Comparison of ENCODE assay signal across 8 cellular contexts in the genomic region with DNA sequence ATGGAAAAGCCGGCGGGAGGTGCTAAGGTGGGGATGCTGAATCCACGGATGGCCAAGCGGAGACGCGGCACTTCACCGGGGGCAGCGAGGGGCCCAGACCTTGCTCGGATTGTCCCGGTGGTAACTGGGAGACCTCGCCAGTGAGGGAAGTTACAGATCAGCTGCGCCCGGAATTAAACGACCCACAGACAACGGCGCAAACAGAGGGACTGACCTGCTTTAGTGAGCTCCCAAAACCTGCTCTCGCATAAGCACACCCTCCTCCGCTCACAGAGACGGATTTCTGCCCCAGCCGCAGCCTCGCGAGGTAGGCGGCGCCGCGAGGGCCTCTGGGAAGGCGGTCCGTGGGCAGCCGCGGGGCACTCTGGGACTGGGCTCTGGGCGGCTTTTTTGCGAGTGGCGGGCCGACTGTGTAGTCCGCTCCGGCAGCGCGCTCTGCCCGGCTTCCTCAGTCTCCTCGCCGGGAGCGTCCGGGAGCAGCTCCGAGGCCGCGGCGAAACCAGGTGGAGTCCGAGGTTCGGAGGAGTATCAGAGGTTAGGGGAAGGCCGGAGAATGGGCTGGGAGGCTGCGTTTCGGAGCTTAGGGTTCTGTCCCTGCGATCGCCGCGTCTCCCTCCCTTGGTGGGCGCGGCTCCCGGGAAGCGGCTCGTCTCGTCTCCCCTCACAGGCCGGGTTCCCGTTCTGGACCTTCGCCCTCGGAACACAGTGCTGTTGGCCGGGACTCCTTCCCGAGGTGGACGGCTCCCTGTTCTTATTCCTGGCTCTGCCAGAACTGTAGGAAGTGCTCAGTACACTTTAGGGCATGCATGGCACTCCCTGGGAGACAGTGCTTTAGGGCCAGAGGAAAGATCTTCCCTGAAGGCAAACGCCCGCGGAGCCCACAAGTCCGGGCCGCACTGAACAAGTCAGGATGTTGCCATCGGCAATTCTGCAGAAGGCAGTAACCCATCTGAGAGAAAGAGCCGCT. TPM values are rescaled to one million over a fixed set of nuclear protein-coding genes. Genes with fewer than 3 reads are reported as not detected.
DNase-seq lines count a peak whose midpoint lies in the region; ATAC-seq and TF ChIP-seq lines count a peak whose summit lies in the region.

A gene with protein sequence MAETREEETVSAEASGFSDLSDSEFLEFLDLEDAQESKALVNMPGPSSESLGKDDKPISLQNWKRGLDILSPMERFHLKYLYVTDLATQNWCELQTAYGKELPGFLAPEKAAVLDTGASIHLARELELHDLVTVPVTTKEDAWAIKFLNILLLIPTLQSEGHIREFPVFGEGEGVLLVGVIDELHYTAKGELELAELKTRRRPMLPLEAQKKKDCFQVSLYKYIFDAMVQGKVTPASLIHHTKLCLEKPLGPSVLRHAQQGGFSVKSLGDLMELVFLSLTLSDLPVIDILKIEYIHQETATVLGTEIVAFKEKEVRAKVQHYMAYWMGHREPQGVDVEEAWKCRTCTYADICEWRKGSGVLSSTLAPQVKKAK (plus strand): TSS at position 393 of the 967 bp plus-strand sequence. CDS start 5,778 bp downstream, outside the sequence.

- H3K27ac Mint-ChIP-seq in activated CD4-positive, alpha-beta memory T cell treated with anti-CD3 and anti-CD28 coated beads for 36 hours = peak within 1 kb of the TSS; percentile 78

- intact Hi-C loops in A673 (cut with micrococcal nuclease; ENCODE audit: unreplicated experiment) = no loop called here
- intact Hi-C loops in activated CD4-positive, alpha-beta memory T cell treated with anti-CD3 and anti-CD28 coated beads for 36 hours (cut with micrococcal nuclease) = loop anchor here (1.0 to 2.0 kb wide), 3 partner anchors 23 to 57 kb away; partner anchors contain the start of genes ZFP69 and ZNF684
- intact Hi-C loops in dorsolateral prefrontal cortex (cut with DNase I) = no loop called here
- intact Hi-C loops in right lobe of liver (cut with DNase I) = no loop called here

- H3K4me1 Mint-ChIP-seq in activated CD4-positive, alpha-beta memory T cell treated with anti-CD3 and anti-CD28 coated beads for 36 hours (ENCODE audit: low read depth) = peaks cover 11% of the 10 kb centered on the region

- H3K9me3 Mint-ChIP-seq in activated CD4-positive, alpha-beta memory T cell treated with anti-CD3 and anti-CD28 coated beads for 36 hours = peaks cover 42% of the 10 kb centered on the region

- H3K9me3 ChIP-seq in A673 (ENCODE audit: low read depth, low read length, poor library complexity, severe bottlenecking) (peaks cover 11% of the 10 kb centered on the region), right lobe of liver (no peaks in the 10 kb centered on the region)

- WGBS in right lobe of liver (ENCODE audit: insufficient coverage, low coverage, low lambda C conversion rate, missing lambda C conversion rate) = 0% methylated on average over 20 of the region's 76 CpGs

- H3K36me3 ChIP-seq in A673 (ENCODE audit: insufficient read depth, low read length, poor library complexity, severe bottlenecking) (no peaks in the 10 kb centered on the region), right lobe of liver (no peaks in the 10 kb centered on the region)

- POLR2A ChIA-PET in A673 (lab: Charles Lee; ENCODE audit: low non-redundant PET) = interaction anchor here (0.6 to 0.7 kb wide), 3 partner anchors 9 to 297 kb away, joined by 3 to 12 read pairs (median 4); no protein-coding TSS in a partner anchor
- POLR2A ChIA-PET in activated CD4-positive, alpha-beta memory T cell treated with anti-CD3 and anti-CD28 coated beads for 36 hours (lab: Charles Lee) = interaction anchor here (0.7 to 1.8 kb wide), 5 partner anchors 21 to 134 kb away, joined by 3 to 8 read pairs (median 5); partner anchors contain the start of genes ZFP69B and ZNF684

- peaks cover 3% of the 10 kb centered on the region for H3K4me1 ChIP-seq in A673 (ENCODE audit: insufficient read depth, low read length, poor library complexity, severe bottlenecking)
- peaks cover 0 to 4% (median 0%) of the 10 kb centered on the region in 4 donors for H3K4me1 ChIP-seq in right lobe of liver

- CTCF ChIA-PET in A673 (lab: Charles Lee) = interaction anchor here (0.7 kb wide), 1 partner anchor 174 kb away, joined by 4 read pairs; no protein-coding TSS in a partner anchor
- CTCF ChIA-PET in activated CD4-positive, alpha-beta memory T cell treated with anti-CD3 and anti-CD28 coated beads for 36 hours (lab: Charles Lee) = interaction anchor here (0.6 to 3.5 kb wide), 4 partner anchors 24 to 170 kb away, joined by 3 to 15 read pairs (median 3); partner anchors contain the start of genes ZFP69B and ZNF684

- no peaks in the 10 kb centered on the region for H3K27me3 Mint-ChIP-seq in activated CD4-positive, alpha-beta memory T cell treated with anti-CD3 and anti-CD28 coated beads for 36 hours

- H3K4me3 ChIP-seq in A673 (ENCODE audit: low read depth, low read length, poor library complexity, severe bottlenecking) (peak within 1 kb of the TSS; percentile 68), dorsolateral prefrontal cortex (peak within 1 kb of the TSS; percentile 55 to 97 (median 83)), right lobe of liver (peak within 1 kb of the TSS; percentile 64 to 88 (median 81))

- TSS peak; percentile 48 for BruUV-seq in A673 (replicated peaks; lab: Mats Ljungman, UMichigan)

- DNase-seq in A673 (ENCODE audit: low spot score) = peak; percentile 90
- peak; percentile 51 to 92 for DNase-seq in NCI-H526 (lab: John Stamatoyannopoulos, UW)
- DNase-seq in activated CD4-positive, alpha-beta memory T cell treated with anti-CD3 and anti-CD28 coated beads for 36 hours = peak; percentile 92
- DNase-seq in dorsolateral prefrontal cortex = peak; percentile 55 to 89 (median 72)
- peak; percentile 90 to 92 (median 90) for DNase-seq in right lobe of liver
- DNase-seq in stimulated activated CD4-positive, alpha-beta T cell treated with anti-CD3 and anti-CD28 coated beads, Interleukin-4, amount 100 ng/mL, for 24 hours = peak; percentile 85

- TF ChIP-seq POLR2A in right lobe of liver (IDR thresholded peaks at IDR 0.05) = peak; percentile 67

- H3K4me3 Mint-ChIP-seq in activated CD4-positive, alpha-beta memory T cell treated with anti-CD3 and anti-CD28 coated beads for 36 hours = peak within 1 kb of the TSS; percentile 77

- peak; percentile 74 for ATAC-seq in GM18861 (IDR thresholded peaks at IDR 0.05; ENCODE audit: unreplicated experiment)
- ATAC-seq in HG03196 (IDR thresholded peaks at IDR 0.05; ENCODE audit: unreplicated experiment) = peak; percentile 81
- peak; percentile 99 to 100 (median 100) for ATAC-seq in right lobe of liver

- H3K27ac ChIP-seq in A673 (ENCODE audit: low read depth, low read length, poor library complexity, severe bottlenecking) (peak within 1 kb of the TSS; percentile 76), dorsolateral prefrontal cortex (peak within 1 kb of the TSS in 39 of 59 donors; percentile 1 to 87 (median 51)), right lobe of liver (peak within 1 kb of the TSS; percentile 35 to 61 (median 46))

- peaks cover 49% of the 10 kb centered on the region for H3K36me3 Mint-ChIP-seq in activated CD4-positive, alpha-beta memory T cell treated with anti-CD3 and anti-CD28 coated beads for 36 hours

- H3K27me3 ChIP-seq in A673 (replicated peaks; ENCODE audit: insufficient read depth, low read depth, low read length, poor library complexity) = no peaks in the 10 kb centered on the region
- H3K27me3 ChIP-seq in dorsolateral prefrontal cortex = no peaks in the 10 kb centered on the region
- no peaks in the 10 kb centered on the region for H3K27me3 ChIP-seq in right lobe of liver

- TF ChIP-seq CTCF in A673 (conservative IDR thresholded peaks at IDR 0.05; ENCODE audit: low read depth, low read length) = no peak
- TF ChIP-seq CTCF in dorsolateral prefrontal cortex (IDR thresholded peaks at IDR 0.05 in 54 of 56, conservative IDR thresholded peaks at IDR 0.05 in 2 of 56; ENCODE audit: low read depth in 1 of 56, partially characterized antibody in 56 of 56) = peak in 29 of 56 donors; percentile 8 to 52 (median 32)
- no peak for TF ChIP-seq CTCF in right lobe of liver (IDR thresholded peaks at IDR 0.05)

RNA-seq across cellular contexts. Expression of the gene that starts here (rescaled TPM):
- total RNA-seq in A673 (2021) = 15.1 and 20.3 TPM in 2 replicates
- total RNA-seq in activated CD4-positive, alpha-beta memory T cell treated with anti-CD3 and anti-CD28 coated beads for 36 hours = 10 to 100 TPM in 1 of 2 experiments, 1 to 10 TPM in 1; 9.7 to 11.7 TPM
- total RNA-seq in dorsolateral prefrontal cortex = 10 to 100 TPM in 39 of 120 experiments, 1 to 10 TPM in 81; 4.9 to 15.6 (median 9.1) TPM
- total RNA-seq in right lobe of liver = 1 to 10 TPM; 2.5 to 7.7 (median 3.9) TPM

Comparison
In these comparisons a context has a peak if more than half of its experiments do, and no peak if none do; other contexts are left out.
1. Peak in every context shown above with its lines: DNase-seq, ATAC-seq, H3K4me3 ChIP-seq and H3K27ac ChIP-seq.
2. CTCF ChIP-seq: peak in dorsolateral prefrontal cortex (29 of 56); none in A673 (single experiment) and right lobe of liver (0 of 4).